12 cellular contexts compared by ENCODE assay signal in the genomic region with DNA sequence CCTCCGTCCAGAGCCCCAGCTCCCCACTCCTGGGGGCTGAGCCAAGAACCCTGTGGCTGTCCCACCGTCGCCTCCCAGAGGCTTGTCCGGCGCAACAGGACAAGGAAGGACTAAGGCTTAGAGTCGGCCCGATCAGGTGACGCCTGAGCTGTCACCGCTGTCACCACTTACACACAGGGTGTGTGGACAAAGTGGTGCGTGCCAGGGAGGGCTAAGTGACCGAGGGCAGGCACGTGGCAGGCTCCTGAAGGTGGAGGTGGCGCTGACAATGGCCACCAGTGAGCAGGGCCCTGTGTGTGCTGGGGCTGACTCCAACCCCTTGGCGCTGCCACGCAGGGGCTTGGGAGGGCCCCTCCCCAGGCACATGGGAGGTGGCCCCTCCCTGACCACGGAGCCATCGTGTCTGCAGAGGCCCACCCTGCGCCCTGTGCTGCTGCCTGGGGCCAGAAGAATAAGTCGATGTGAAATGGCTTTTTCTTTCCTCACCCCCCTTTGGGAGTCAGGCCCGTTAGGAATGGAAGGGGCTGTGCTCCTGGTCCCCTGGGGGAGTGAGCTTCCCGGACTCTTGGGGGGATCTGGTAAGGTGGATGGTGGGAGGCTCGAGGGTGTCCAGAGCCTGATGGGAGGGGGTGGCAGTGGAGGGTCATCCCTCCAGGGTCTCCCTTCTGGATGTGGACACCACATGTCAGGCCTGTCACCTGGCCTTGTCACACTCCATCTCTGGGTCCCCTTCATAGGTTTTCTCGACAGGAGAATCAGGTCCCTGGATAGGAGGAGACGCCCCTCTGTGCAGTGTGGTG. TPM values are rescaled to one million over a fixed set of nuclear protein-coding genes. Genes with fewer than 3 reads are reported as not detected.
A peak's percentile ranks its signal among the peaks of the same experiment; 100 is the strongest.
DNase-seq lines count a peak whose midpoint lies in the region; ATAC-seq and TF ChIP-seq lines count a peak whose summit lies in the region.
"Had no signal": no experiment of that assay in that cellular context is flagged by ENCODE, and none has a peak within 500 bp of the region (broad histone marks: within the 10 kb centered on the region; RNA-seq: fewer than 3 reads in every experiment).

No MANE protein-coding gene starts in this region.

- no TSS peak for BruUV-seq in Calu3 (replicated peaks; lab: Mats Ljungman, UMichigan)

- no peak overlapping the region for H3K4me3 Mint-ChIP-seq in Calu3 (ENCODE audit: low read depth, unreplicated experiment)
- H3K4me3 Mint-ChIP-seq: CD4-positive, alpha-beta T cell had no signal

- H3K27me3 Mint-ChIP-seq in Calu3 (ENCODE audit: unreplicated experiment), result no peaks in the 10 kb centered on the region
- H3K27me3 Mint-ChIP-seq: CD4-positive, alpha-beta T cell had no signal

- no peaks in the 10 kb centered on the region for H3K9me3 Mint-ChIP-seq in Calu3 (ENCODE audit: low read depth, unreplicated experiment)
- H3K9me3 Mint-ChIP-seq: CD4-positive, alpha-beta T cell had no signal

- no peak for TF ChIP-seq CTCF in Calu3 (IDR thresholded peaks at IDR 0.05; ENCODE audit: unreplicated experiment)
- no peak for TF ChIP-seq CTCF in RWPE1 (conservative IDR thresholded peaks at IDR 0.05; ENCODE audit: low read depth)

- H3K4me1 Mint-ChIP-seq in Calu3 (ENCODE audit: low read depth, unreplicated experiment), result no peaks in the 10 kb centered on the region

- H3K36me3 Mint-ChIP-seq in Calu3 (ENCODE audit: insufficient read depth, unreplicated experiment), result no peaks in the 10 kb centered on the region

- H3K27ac ChIP-seq in RWPE1, result peak overlapping the region; percentile 30
- H3K27ac ChIP-seq: tibial artery had no signal

- DNase-seq in Calu3 (peak; percentile 21), RWPE1 (ENCODE audit: low spot score) (no peak), left kidney (ENCODE audit: low read depth, low spot score) (peak; percentile 54), NCI-H1694 (lab: John Stamatoyannopoulos, UW) (no peak)
- no peak for DNase-seq in activated CD8-positive, alpha-beta memory T cell treated with anti-CD3 and anti-CD28 coated beads, Interleukin-2, amount 50 U/mL, for 48 hours
- DNase-seq: anterior cingulate cortex; CD4-positive, alpha-beta T cell; effector memory CD4-positive, alpha-beta T cell; NCI-H2081; retina; tibial artery had no signal

- CTCF ChIA-PET in Calu3 (lab: Charles Lee) (no interaction called here), RWPE1 (lab: Yijun Ruan, JAX) (interaction anchor here (0.5 to 2.6 kb wide), 7 partner anchors 13 to 307 kb away, joined by 3 to 11 read pairs (median 3); no protein-coding TSS in a partner anchor)

- POLR2A ChIA-PET in RWPE1 (lab: Yijun Ruan, JAX; ENCODE audit: low non-redundant PET), result no interaction called here

- ATAC-seq in HG03354 (IDR thresholded peaks at IDR 0.05; ENCODE audit: poor library complexity, severe bottlenecking, unreplicated experiment), result no peak

- H3K27ac Mint-ChIP-seq in Calu3 (ENCODE audit: unreplicated experiment), result no peak overlapping the region
- H3K27ac Mint-ChIP-seq: CD4-positive, alpha-beta T cell had no signal

- intact Hi-C loops in Calu3 (cut with micrococcal nuclease; ENCODE audit: unreplicated experiment), result no loop called here

RNA-seq across cellular contexts. Expression of a gene that starts 2.6 kb away (rescaled TPM):
- 3.9 and 5.7 TPM in 2 replicates for total RNA-seq in Calu3 (2022)

RNA-seq across cellular contexts. Expression of a gene that starts 20.8 kb away (rescaled TPM):
- 0.44 and 0.73 TPM in 2 replicates for total RNA-seq in Calu3 (2022)
- total RNA-seq: CD4-positive, alpha-beta T cell had no signal

RNA-seq across cellular contexts. Expression of a gene that starts 38.8 kb away (rescaled TPM):
- total RNA-seq in Calu3 (2022), result 22.5 and 26.4 TPM in 2 replicates

RNA-seq across cellular contexts. Expression of a gene that starts 48.8 kb away (rescaled TPM):
- 1.2 and 1.6 TPM in 2 replicates for total RNA-seq in Calu3 (2022)

Comparison
In these comparisons a context has a peak if more than half of its experiments do, and no peak if none do; other contexts are left out.
1. DNase-seq: peak in Calu3 (single experiment) and left kidney (single experiment); none in RWPE1 (single experiment), NCI-H1694 (single experiment) and activated CD8-positive, alpha-beta memory T cell treated with anti-CD3 and anti-CD28 coated beads, Interleukin-2, amount 50 U/mL, for 48 hours (single experiment).